In the genomic region with DNA sequence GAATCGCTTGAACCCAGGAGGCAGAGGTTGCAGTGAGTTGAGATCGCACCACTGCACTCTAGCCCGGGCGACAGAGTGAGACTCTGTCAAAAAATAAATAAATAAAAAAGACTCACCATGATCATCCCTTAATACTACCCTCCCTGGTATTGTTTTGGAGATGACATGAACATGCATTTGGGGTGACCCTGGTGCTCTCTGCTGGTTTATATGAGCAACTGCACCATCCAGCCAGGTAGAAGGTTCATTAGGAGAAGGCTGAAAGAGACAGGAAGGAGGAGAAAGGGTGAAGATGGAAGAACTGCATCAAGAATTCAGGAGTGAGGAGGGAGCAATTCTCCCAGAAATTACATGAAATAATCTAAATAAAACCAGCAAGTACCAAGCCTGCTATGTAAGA, we compare ENCODE assay signal across 8 cellular contexts. TPM values are rescaled to one million over a fixed set of nuclear protein-coding genes. Genes with fewer than 3 reads are reported as not detected.
DNase-seq lines count a peak whose midpoint lies in the region; ATAC-seq and TF ChIP-seq lines count a peak whose summit lies in the region.

No MANE protein-coding gene starts in this region.

- POLR2A ChIA-PET in AG04450 (lab: Yijun Ruan, JAX) = no interaction called here
- POLR2A ChIA-PET in activated CD4-positive, alpha-beta memory T cell treated with anti-CD3 and anti-CD28 coated beads for 36 hours (lab: Charles Lee) = interaction anchor here (0.7 to 1.0 kb wide), 2 partner anchors 30 to 134 kb away, joined by 3 read pairs; no protein-coding TSS in a partner anchor

- no peak overlapping the region for H3K4me3 Mint-ChIP-seq in activated CD4-positive, alpha-beta memory T cell treated with anti-CD3 and anti-CD28 coated beads for 36 hours

- peak in 3 of 4 donors; percentile 49 to 59 (median 52) for ATAC-seq in heart left ventricle
- peak; percentile 55 for ATAC-seq in sciatic nerve
- no peak for ATAC-seq in GM18861 (IDR thresholded peaks at IDR 0.05; ENCODE audit: unreplicated experiment)
- ATAC-seq in HG02678 (IDR thresholded peaks at IDR 0.05; ENCODE audit: unreplicated experiment) = no peak

- no peak overlapping the region for H3K27ac Mint-ChIP-seq in activated CD4-positive, alpha-beta memory T cell treated with anti-CD3 and anti-CD28 coated beads for 36 hours

- no peaks in the 10 kb centered on the region for H3K4me1 Mint-ChIP-seq in activated CD4-positive, alpha-beta memory T cell treated with anti-CD3 and anti-CD28 coated beads for 36 hours (ENCODE audit: low read depth)

- peaks cover 5% of the 10 kb centered on the region for H3K27me3 ChIP-seq in AG04450 (ENCODE audit: control insufficient read depth, insufficient read depth, low read length)
- no peaks in the 10 kb centered on the region for H3K27me3 ChIP-seq in heart left ventricle

- no peak for TF ChIP-seq POLR2A in heart left ventricle (IDR thresholded peaks at IDR 0.05)

- intact Hi-C loops in activated CD4-positive, alpha-beta memory T cell treated with anti-CD3 and anti-CD28 coated beads for 36 hours (cut with micrococcal nuclease) = loop anchor here (1.0 to 2.0 kb wide), 2 partner anchors 104 to 416 kb away; no protein-coding TSS in a partner anchor
- intact Hi-C loops in heart left ventricle (cut with DNase I) (loop anchor here in 9 of 10 donors (1.0 to 10.0 kb wide), 6 partner anchors 56 to 104 kb away; no protein-coding TSS in a partner anchor), sciatic nerve (cut with DNase I) (no loop called here)

- in situ Hi-C loops in G401 (cut with HindIII; ENCODE audit: low sequenced_read_pairs) = no loop called here

- no peaks in the 10 kb centered on the region for H3K9me3 Mint-ChIP-seq in activated CD4-positive, alpha-beta memory T cell treated with anti-CD3 and anti-CD28 coated beads for 36 hours

- H3K4me1 ChIP-seq in heart left ventricle = peaks cover 0 to 42% (median 13%) of the 10 kb centered on the region in 12 donors

- no peaks in the 10 kb centered on the region for H3K36me3 Mint-ChIP-seq in activated CD4-positive, alpha-beta memory T cell treated with anti-CD3 and anti-CD28 coated beads for 36 hours

- peak; percentile 64 for TF ChIP-seq CTCF in AG04450 (IDR thresholded peaks at IDR 0.05; ENCODE audit: low read depth, low read length)
- peak; percentile 21 to 66 (median 55) for TF ChIP-seq CTCF in heart left ventricle (IDR thresholded peaks at IDR 0.05)

- DNase-seq in AG04450 (ENCODE audit: low read depth, low spot score) (peak; percentile 6), G401 (ENCODE audit: low spot score) (peak; percentile 27), NCI-H146 treated with DMSO at 0.1 percent for 48 hours (lab: John Stamatoyannopoulos, UW; ENCODE audit: unreplicated experiment) (peak; percentile 5), heart left ventricle (no peak), sciatic nerve (ENCODE audit: low spot score) (no peak)
- peak; percentile 38 for DNase-seq in activated CD4-positive, alpha-beta memory T cell treated with anti-CD3 and anti-CD28 coated beads for 36 hours

- CTCF ChIA-PET in AG04450 (lab: Charles Lee) = interaction anchor here (0.8 to 3.6 kb wide), 4 partner anchors 11 to 186 kb away, joined by 3 to 33 read pairs (median 8); no protein-coding TSS in a partner anchor
- CTCF ChIA-PET in activated CD4-positive, alpha-beta memory T cell treated with anti-CD3 and anti-CD28 coated beads for 36 hours (lab: Charles Lee) = interaction anchor here (0.7 to 7.5 kb wide), 10 partner anchors 11 to 415 kb away, joined by 3 to 241 read pairs (median 4); no protein-coding TSS in a partner anchor

- H3K9me3 ChIP-seq in AG04450 (ENCODE audit: control insufficient read depth, insufficient read depth, low read length) = no peaks in the 10 kb centered on the region
- H3K9me3 ChIP-seq in heart left ventricle = no peaks in the 10 kb centered on the region

- H3K36me3 ChIP-seq in heart left ventricle = peaks cover 0 to 26% (median 0%) of the 10 kb centered on the region in 9 donors

- H3K4me3 ChIP-seq in AG04450 (ENCODE audit: low read depth, low read length) (no peak overlapping the region), heart left ventricle (no peak overlapping the region)

- H3K27ac ChIP-seq in AG04450 (ENCODE audit: low read depth, low read length) = no peak overlapping the region
- H3K27ac ChIP-seq in heart left ventricle = no peak overlapping the region

- 86 to 90% (median 90%) methylated on average over 4 of the region's 4 CpGs for WGBS in heart left ventricle, 4 donors

- peaks cover 10% of the 10 kb centered on the region for H3K27me3 Mint-ChIP-seq in activated CD4-positive, alpha-beta memory T cell treated with anti-CD3 and anti-CD28 coated beads for 36 hours

RNA-seq across cellular contexts. Expression of a gene that starts 37.8 kb away (rescaled TPM):
- polyA plus RNA-seq in AG04450 (2011; rRNA removed) (not detected in 2 replicates), heart left ventricle (10 to 100 TPM; 22.1 to 54.5 TPM)
- polyA minus RNA-seq in AG04450 (2011; rRNA and poly(A)+ RNA removed) = not detected in 2 replicates
- not detected in 2 replicates for total RNA-seq in G401 (2014; rRNA removed; shearing (Covaris generic))
- not detected for total RNA-seq in activated CD4-positive, alpha-beta memory T cell treated with anti-CD3 and anti-CD28 coated beads for 36 hours
- total RNA-seq in heart left ventricle (100 to 1,000 TPM in 6 of 9 donors, 10 to 100 TPM in 3; 66.0 to 181 (median 112) TPM), sciatic nerve (not detected)

Comparison
In these comparisons a context has a peak if more than half of its experiments do, and no peak if none do; other contexts are left out.
1. DNase-seq: peak in AG04450 (single experiment), G401 (single experiment), NCI-H146 treated with DMSO at 0.1 percent for 48 hours (single experiment) and activated CD4-positive, alpha-beta memory T cell treated with anti-CD3 and anti-CD28 coated beads for 36 hours (single experiment); none in heart left ventricle (0 of 5) and sciatic nerve (single experiment).
2. ATAC-seq: peak in heart left ventricle (3 of 4) and sciatic nerve (single experiment); none in GM18861 (single experiment) and HG02678 (single experiment).
3. RNA of a gene that starts 37.8 kb away (total RNA-seq): 66.0 to 181 TPM in heart left ventricle; not detected in sciatic nerve (single experiment), not detected in G401 and not detected in activated CD4-positive, alpha-beta memory T cell treated with anti-CD3 and anti-CD28 coated beads for 36 hours; every median in the first group is over 10 times any median in the second.